ENCODE assay signal across 8 cellular contexts in the genomic region with DNA sequence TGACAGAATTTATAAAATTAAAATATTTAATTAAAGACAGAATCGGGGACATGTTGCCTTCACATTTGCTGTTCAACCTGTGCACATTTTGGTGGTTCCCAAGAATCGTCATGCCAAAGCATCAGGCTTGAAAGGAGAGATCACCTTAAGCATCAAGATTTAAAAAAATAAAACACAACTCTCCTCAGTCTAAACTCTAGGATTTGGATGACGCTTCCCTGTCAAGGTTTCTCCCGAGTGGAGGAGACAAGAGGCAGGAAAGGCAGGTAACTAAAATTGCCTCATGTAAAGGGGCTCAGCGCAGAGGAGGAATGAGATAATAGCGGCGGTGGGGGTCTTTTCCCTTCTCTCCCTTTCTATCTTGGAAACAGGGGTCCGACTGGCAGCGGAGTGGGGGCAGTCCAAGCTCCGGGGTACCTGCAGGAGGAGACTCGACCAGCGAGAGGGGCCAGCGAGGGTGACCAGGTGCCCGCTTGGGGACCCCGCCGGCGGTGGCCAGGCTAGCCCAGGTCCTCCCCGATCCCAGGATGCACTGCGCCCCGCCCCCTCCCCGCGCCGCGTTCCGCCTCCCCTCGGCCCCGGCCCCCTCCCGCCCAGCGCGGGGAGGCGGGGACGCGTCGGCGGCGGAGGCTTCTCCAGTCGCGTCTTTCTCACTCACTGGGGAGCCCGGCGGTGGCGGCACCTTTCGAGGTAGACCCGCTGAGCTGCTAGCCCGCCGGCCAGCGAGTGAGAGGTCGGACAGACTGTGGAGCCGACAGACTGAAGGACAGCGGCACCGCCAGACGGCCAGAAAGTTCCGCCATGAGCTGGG. TPM values are rescaled to one million over a fixed set of nuclear protein-coding genes. Genes with fewer than 3 reads are reported as not detected.
DNase-seq lines count a peak whose midpoint lies in the region; ATAC-seq and TF ChIP-seq lines count a peak whose summit lies in the region.

A gene (plus strand): TSS at position 638 of the 811 bp plus-strand sequence. CDS start 164 bp downstream, at position 802.

- H2AFZ ChIP-seq in OCI-LY7 (ENCODE audit: low read length): no peak within 1 kb of the TSS

- TF ChIP-seq POLR2A in esophagus squamous epithelium (IDR thresholded peaks at IDR 0.05): peak in 2 of 4 donors; percentile 23 to 55

- H3K4me3 ChIP-seq in OCI-LY7 (ENCODE audit: low read depth, low read length, poor library complexity, severe bottlenecking) (peak within 1 kb of the TSS; percentile 46), esophagus squamous epithelium (peak within 1 kb of the TSS; percentile 73 to 93 (median 89)), muscle layer of duodenum (ENCODE audit: low read depth in 1 of 2, low read length in 2 of 2) (peak within 1 kb of the TSS; percentile 91 to 98)

- BruUV-seq in OCI-LY7 (replicated peaks; lab: Mats Ljungman, UMichigan): no TSS peak

- peak; percentile 52 for ATAC-seq in HG02885 (IDR thresholded peaks at IDR 0.05; ENCODE audit: poor library complexity, unreplicated experiment)
- ATAC-seq in HG03520 (IDR thresholded peaks at IDR 0.05; ENCODE audit: unreplicated experiment): no peak

- no peaks in the 10 kb centered on the region for H3K9me2 ChIP-seq in OCI-LY7 (ENCODE audit: insufficient read depth, low read length)

- H3K36me3 ChIP-seq in OCI-LY7 (ENCODE audit: insufficient read depth, low read length) (no peaks in the 10 kb centered on the region), esophagus squamous epithelium (no peaks in the 10 kb centered on the region), muscle layer of duodenum (ENCODE audit: control insufficient read depth in 1 of 2, insufficient read depth in 2 of 2, low read length in 2 of 2) (no peaks in the 10 kb centered on the region)

- intact Hi-C loops in OCI-LY7 (cut with micrococcal nuclease; ENCODE audit: unreplicated experiment) (no loop called here), esophagus squamous epithelium (cut with DNase I) (no loop called here)

- TF ChIP-seq CTCF in OCI-LY7 (conservative IDR thresholded peaks at IDR 0.05; ENCODE audit: low read length) (no peak), esophagus squamous epithelium (IDR thresholded peaks at IDR 0.05) (no peak)

- no peaks in the 10 kb centered on the region for H3K4me1 ChIP-seq in OCI-LY7 (ENCODE audit: insufficient read depth, low read length, poor library complexity, severe bottlenecking)
- peaks cover 0 to 39% (median 7%) of the 10 kb centered on the region in 3 donors for H3K4me1 ChIP-seq in esophagus squamous epithelium
- peaks cover 0 to 7% of the 10 kb centered on the region in 2 donors for H3K4me1 ChIP-seq in muscle layer of duodenum (ENCODE audit: control insufficient read depth in 1 of 2, insufficient read depth in 2 of 2, low read length in 2 of 2)

- H3K27me3 ChIP-seq in esophagus squamous epithelium (peaks cover 0 to 14% (median 0%) of the 10 kb centered on the region in 4 donors), muscle layer of duodenum (ENCODE audit: low read depth, low read length) (no peaks in the 10 kb centered on the region)

- H3K9me3 ChIP-seq in OCI-LY7 (ENCODE audit: low read length): no peaks in the 10 kb centered on the region
- H3K9me3 ChIP-seq in esophagus squamous epithelium: no peaks in the 10 kb centered on the region
- H3K9me3 ChIP-seq in muscle layer of duodenum (ENCODE audit: control insufficient read depth in 1 of 2, low read length in 2 of 2): no peaks in the 10 kb centered on the region

- CTCF ChIA-PET in OCI-LY7 (lab: Charles Lee; ENCODE audit: unreplicated experiment): no interaction called here

- H3K4me2 ChIP-seq in OCI-LY7 (ENCODE audit: low read length): peak within 1 kb of the TSS; percentile 61; the same call in 1 of the 2 replicates

- 0 to 2% methylated on average over 15 to 17 of the region's 52 CpGs for WGBS in esophagus squamous epithelium, 2 donors

- POLR2A ChIA-PET in OCI-LY7 (lab: Charles Lee): no interaction called here

- peak; percentile 87 for DNase-seq in AG20443 (ENCODE audit: low spot score)
- no peak for DNase-seq in OCI-LY7 (ENCODE audit: low spot score)
- peak; percentile 72 to 75 for DNase-seq in activated T-cell treated with anti-CD3 and anti-CD28 coated beads, Interleukin-2, amount 50 U/mL, for 48 hours
- DNase-seq in esophagus squamous epithelium (lab: John Stamatoyannopoulos, UW): no peak
- peak; percentile 19 for DNase-seq in stimulated activated CD8-positive, alpha-beta memory T cell treated with anti-CD3 and anti-CD28 coated beads, Interleukin-7, amount 100 ng/mL, for 24 hours (ENCODE audit: low read depth)

- H3K27ac ChIP-seq in OCI-LY7 (ENCODE audit: low read depth, low read length, poor library complexity, severe bottlenecking): no peak within 1 kb of the TSS
- H3K27ac ChIP-seq in esophagus squamous epithelium: peak within 1 kb of the TSS; percentile 89 to 93 (median 90)
- H3K27ac ChIP-seq in muscle layer of duodenum (ENCODE audit: low read length): peak within 1 kb of the TSS; percentile 75

- no peaks in the 10 kb centered on the region for H3K79me2 ChIP-seq in OCI-LY7 (ENCODE audit: insufficient read depth, low read depth, low read length)

- H4K20me1 ChIP-seq in OCI-LY7 (ENCODE audit: insufficient read depth, low read length): 0 out of 2 replicates have a peak, but pooled peaks cover 3% of the 10 kb centered on the region

RNA-seq across cellular contexts. Expression of the gene that starts here (rescaled TPM):
- 0.13 TPM in 1 of 2 replicates, not detected in the other for total RNA-seq in OCI-LY7 (2014; rRNA removed; shearing (Covaris generic))
- 0.13 and 0.37 TPM in 2 replicates for total RNA-seq in OCI-LY7 (2022)
- 10 to 100 TPM in 1 of 4 donors, 1 to 10 TPM in 3; 7.5 to 14.2 (median 9.0) TPM for total RNA-seq in esophagus squamous epithelium

Comparison
In these comparisons a context has a peak if more than half of its experiments do, and no peak if none do; other contexts are left out.
1. RNA of the gene that starts here (total RNA-seq): 7.5 to 14.2 TPM in esophagus squamous epithelium; 0.13 to 0.37 TPM in OCI-LY7; every median in the first group is over 4 times any median in the second.
2. DNase-seq: peak in AG20443 (single experiment), activated T-cell treated with anti-CD3 and anti-CD28 coated beads, Interleukin-2, amount 50 U/mL, for 48 hours (2 of 2) and stimulated activated CD8-positive, alpha-beta memory T cell treated with anti-CD3 and anti-CD28 coated beads, Interleukin-7, amount 100 ng/mL, for 24 hours (single experiment); none in OCI-LY7 (single experiment) and esophagus squamous epithelium (single experiment).
3. Peak in every context shown above with its lines, with median percentiles within 50 percentile points of each other: H3K4me3 ChIP-seq.